In genomic region chr1:247646867-247647266, GRCh38 we compare ENCODE assay signal across 2 cellular contexts.
TF ChIP-seq lines count a peak whose summit lies in the region.

No MANE protein-coding gene starts in this region.

TF ChIP-seq in GM23338, 12 proteins besides CTCF, POLR2A, EP300 and RAD21:
- TF ChIP-seq EZH2 (IDR thresholded peaks at IDR 0.05; ENCODE audit: low read depth, unreplicated experiment): no peak
- TF ChIP-seq NANOG (IDR thresholded peaks at IDR 0.05; ENCODE audit: borderline replicate concordance): no peak
- TF ChIP-seq POLR2AphosphoS5 (IDR thresholded peaks at IDR 0.05; ENCODE audit: low read depth): no peak
- no peak for TF ChIP-seq ETS1 (IDR thresholded peaks at IDR 0.05)
- no peak for TF ChIP-seq EZH2phosphoT487 (IDR thresholded peaks at IDR 0.05; ENCODE audit: unreplicated experiment)
- TF ChIP-seq CREB1 (CRISPR knock-in tag; IDR thresholded peaks at IDR 0.05; ENCODE audit: low read depth): no peak
- no peak for TF ChIP-seq ZNF114 (CRISPR knock-in tag; IDR thresholded peaks at IDR 0.05)
- TF ChIP-seq, protein P1, sequence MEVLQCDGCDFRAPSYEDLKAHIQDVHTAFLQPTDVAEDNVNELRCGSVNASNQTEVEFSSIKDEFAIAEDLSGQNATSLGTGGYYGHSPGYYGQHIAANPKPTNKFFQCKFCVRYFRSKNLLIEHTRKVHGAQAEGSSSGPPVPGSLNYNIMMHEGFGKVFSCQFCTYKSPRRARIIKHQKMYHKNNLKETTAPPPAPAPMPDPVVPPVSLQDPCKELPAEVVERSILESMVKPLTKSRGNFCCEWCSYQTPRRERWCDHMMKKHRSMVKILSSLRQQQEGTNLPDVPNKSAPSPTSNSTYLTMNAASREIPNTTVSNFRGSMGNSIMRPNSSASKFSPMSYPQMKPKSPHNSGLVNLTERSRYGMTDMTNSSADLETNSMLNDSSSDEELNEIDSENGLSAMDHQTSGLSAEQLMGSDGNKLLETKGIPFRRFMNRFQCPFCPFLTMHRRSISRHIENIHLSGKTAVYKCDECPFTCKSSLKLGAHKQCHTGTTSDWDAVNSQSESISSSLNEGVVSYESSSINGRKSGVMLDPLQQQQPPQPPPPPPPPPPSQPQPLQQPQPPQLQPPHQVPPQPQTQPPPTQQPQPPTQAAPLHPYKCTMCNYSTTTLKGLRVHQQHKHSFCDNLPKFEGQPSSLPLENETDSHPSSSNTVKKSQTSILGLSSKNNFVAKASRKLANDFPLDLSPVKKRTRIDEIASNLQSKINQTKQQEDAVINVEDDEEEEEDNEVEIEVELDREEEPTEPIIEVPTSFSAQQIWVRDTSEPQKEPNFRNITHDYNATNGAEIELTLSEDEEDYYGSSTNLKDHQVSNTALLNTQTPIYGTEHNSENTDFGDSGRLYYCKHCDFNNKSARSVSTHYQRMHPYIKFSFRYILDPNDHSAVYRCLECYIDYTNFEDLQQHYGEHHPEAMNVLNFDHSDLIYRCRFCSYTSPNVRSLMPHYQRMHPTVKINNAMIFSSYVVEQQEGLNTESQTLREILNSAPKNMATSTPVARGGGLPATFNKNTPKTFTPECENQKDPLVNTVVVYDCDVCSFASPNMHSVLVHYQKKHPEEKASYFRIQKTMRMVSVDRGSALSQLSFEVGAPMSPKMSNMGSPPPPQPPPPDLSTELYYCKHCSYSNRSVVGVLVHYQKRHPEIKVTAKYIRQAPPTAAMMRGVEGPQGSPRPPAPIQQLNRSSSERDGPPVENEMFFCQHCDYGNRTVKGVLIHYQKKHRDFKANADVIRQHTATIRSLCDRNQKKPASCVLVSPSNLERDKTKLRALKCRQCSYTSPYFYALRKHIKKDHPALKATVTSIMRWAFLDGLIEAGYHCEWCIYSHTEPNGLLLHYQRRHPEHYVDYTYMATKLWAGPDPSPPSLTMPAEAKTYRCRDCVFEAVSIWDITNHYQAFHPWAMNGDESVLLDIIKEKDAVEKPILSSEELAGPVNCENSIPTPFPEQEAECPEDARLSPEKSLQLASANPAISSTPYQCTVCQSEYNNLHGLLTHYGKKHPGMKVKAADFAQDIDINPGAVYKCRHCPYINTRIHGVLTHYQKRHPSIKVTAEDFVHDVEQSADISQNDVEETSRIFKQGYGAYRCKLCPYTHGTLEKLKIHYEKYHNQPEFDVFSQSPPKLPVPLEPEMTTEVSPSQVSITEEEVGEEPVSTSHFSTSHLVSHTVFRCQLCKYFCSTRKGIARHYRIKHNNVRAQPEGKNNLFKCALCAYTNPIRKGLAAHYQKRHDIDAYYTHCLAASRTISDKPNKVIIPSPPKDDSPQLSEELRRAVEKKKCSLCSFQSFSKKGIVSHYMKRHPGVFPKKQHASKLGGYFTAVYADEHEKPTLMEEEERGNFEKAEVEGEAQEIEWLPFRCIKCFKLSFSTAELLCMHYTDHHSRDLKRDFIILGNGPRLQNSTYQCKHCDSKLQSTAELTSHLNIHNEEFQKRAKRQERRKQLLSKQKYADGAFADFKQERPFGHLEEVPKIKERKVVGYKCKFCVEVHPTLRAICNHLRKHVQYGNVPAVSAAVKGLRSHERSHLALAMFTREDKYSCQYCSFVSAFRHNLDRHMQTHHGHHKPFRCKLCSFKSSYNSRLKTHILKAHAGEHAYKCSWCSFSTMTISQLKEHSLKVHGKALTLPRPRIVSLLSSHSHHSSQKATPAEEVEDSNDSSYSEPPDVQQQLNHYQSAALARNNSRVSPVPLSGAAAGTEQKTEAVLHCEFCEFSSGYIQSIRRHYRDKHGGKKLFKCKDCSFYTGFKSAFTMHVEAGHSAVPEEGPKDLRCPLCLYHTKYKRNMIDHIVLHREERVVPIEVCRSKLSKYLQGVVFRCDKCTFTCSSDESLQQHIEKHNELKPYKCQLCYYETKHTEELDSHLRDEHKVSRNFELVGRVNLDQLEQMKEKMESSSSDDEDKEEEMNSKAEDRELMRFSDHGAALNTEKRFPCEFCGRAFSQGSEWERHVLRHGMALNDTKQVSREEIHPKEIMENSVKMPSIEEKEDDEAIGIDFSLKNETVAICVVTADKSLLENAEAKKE (CRISPR knock-in tag; IDR thresholded peaks at IDR 0.05): no peak
- TF ChIP-seq, protein P2, sequence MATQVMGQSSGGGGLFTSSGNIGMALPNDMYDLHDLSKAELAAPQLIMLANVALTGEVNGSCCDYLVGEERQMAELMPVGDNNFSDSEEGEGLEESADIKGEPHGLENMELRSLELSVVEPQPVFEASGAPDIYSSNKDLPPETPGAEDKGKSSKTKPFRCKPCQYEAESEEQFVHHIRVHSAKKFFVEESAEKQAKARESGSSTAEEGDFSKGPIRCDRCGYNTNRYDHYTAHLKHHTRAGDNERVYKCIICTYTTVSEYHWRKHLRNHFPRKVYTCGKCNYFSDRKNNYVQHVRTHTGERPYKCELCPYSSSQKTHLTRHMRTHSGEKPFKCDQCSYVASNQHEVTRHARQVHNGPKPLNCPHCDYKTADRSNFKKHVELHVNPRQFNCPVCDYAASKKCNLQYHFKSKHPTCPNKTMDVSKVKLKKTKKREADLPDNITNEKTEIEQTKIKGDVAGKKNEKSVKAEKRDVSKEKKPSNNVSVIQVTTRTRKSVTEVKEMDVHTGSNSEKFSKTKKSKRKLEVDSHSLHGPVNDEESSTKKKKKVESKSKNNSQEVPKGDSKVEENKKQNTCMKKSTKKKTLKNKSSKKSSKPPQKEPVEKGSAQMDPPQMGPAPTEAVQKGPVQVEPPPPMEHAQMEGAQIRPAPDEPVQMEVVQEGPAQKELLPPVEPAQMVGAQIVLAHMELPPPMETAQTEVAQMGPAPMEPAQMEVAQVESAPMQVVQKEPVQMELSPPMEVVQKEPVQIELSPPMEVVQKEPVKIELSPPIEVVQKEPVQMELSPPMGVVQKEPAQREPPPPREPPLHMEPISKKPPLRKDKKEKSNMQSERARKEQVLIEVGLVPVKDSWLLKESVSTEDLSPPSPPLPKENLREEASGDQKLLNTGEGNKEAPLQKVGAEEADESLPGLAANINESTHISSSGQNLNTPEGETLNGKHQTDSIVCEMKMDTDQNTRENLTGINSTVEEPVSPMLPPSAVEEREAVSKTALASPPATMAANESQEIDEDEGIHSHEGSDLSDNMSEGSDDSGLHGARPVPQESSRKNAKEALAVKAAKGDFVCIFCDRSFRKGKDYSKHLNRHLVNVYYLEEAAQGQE (IDR thresholded peaks at IDR 0.05; ENCODE audit: unreplicated experiment): no peak
- TF ChIP-seq STAT1 (IDR thresholded peaks at IDR 0.05; ENCODE audit: unreplicated experiment): no peak
- TF ChIP-seq JUNB (IDR thresholded peaks at IDR 0.05; ENCODE audit: unreplicated experiment): no peak
- no peak for TF ChIP-seq ZNF331 (CRISPR knock-in tag; IDR thresholded peaks at IDR 0.05; ENCODE audit: low read depth)

TF ChIP-seq in GM12878, 131 proteins besides CTCF, POLR2A, EP300 and RAD21:
- TF ChIP-seq CHD2 (IDR thresholded peaks at IDR 0.05; ENCODE audit: borderline replicate concordance, low read depth, low read length) (no peak), ATF7 (IDR thresholded peaks at IDR 0.05; ENCODE audit: low read depth) (no peak), PAX8 (IDR thresholded peaks at IDR 0.05) (no peak), SMARCA5 (IDR thresholded peaks at IDR 0.05) (no peak), SPI1 (IDR thresholded peaks at IDR 0.05; ENCODE audit: borderline replicate concordance, insufficient read depth, low read depth, low read length) (peak; percentile 36; the same call in 1 of the 2 replicates), HDAC6 (IDR thresholded peaks at IDR 0.05; ENCODE audit: unreplicated experiment) (no peak), YBX1 (IDR thresholded peaks at IDR 0.05) (no peak)
- TF ChIP-seq, protein P3, sequence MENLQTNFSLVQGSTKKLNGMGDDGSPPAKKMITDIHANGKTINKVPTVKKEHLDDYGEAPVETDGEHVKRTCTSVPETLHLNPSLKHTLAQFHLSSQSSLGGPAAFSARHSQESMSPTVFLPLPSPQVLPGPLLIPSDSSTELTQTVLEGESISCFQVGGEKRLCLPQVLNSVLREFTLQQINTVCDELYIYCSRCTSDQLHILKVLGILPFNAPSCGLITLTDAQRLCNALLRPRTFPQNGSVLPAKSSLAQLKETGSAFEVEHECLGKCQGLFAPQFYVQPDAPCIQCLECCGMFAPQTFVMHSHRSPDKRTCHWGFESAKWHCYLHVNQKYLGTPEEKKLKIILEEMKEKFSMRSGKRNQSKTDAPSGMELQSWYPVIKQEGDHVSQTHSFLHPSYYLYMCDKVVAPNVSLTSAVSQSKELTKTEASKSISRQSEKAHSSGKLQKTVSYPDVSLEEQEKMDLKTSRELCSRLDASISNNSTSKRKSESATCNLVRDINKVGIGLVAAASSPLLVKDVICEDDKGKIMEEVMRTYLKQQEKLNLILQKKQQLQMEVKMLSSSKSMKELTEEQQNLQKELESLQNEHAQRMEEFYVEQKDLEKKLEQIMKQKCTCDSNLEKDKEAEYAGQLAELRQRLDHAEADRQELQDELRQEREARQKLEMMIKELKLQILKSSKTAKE (IDR thresholded peaks at IDR 0.05; ENCODE audit: low read depth, poor library complexity, severe bottlenecking): no peak
